8 cellular contexts compared by ENCODE assay signal in genomic region chrX:101659601-101660063, GRCh38. TPM values are rescaled to one million over a fixed set of nuclear protein-coding genes. Genes with fewer than 3 reads are reported as not detected.
A peak's percentile ranks its signal among the peaks of the same experiment; 100 is the strongest.
DNase-seq lines count a peak whose midpoint lies in the region; ATAC-seq and TF ChIP-seq lines count a peak whose summit lies in the region.

TSS of gene ARMCX2 (minus strand) at chrX:101659850. CDS start at chrX:101657588, 2,262 bp downstream.

- CTCF ChIA-PET in activated CD8-positive, alpha-beta memory T cell treated with anti-CD3 and anti-CD28 coated beads, Interleukin-2, amount 10 ng/mL, durations not matched to agents 7 days and 5 days (lab: Charles Lee), result no interaction called here

- no peak within 1 kb of the TSS for H3K27ac Mint-ChIP-seq in activated CD8-positive, alpha-beta memory T cell treated with anti-CD3 and anti-CD28 coated beads, Interleukin-2, amount 10 ng/mL, durations not matched to agents 7 days and 5 days
- H3K27ac Mint-ChIP-seq in endodermal cell (peak within 1 kb of the TSS; percentile 85), memory B cell (peak within 1 kb of the TSS; percentile 85)

- H3K9ac ChIP-seq in endodermal cell (ENCODE audit: extremely low read depth, low read length, poor library complexity, severe bottlenecking) (peak within 1 kb of the TSS; percentile 15), subcutaneous abdominal adipose tissue (ENCODE audit: low read length in 5 of 5) (peak within 1 kb of the TSS in 4 of 5 donors; percentile 8 to 71 (median 42))

- peaks cover 14% of the 10 kb centered on the region for H3K27me3 Mint-ChIP-seq in activated CD8-positive, alpha-beta memory T cell treated with anti-CD3 and anti-CD28 coated beads, Interleukin-2, amount 10 ng/mL, durations not matched to agents 7 days and 5 days
- no peaks in the 10 kb centered on the region for H3K27me3 Mint-ChIP-seq in endodermal cell (ENCODE audit: insufficient read depth)
- peaks cover 8% of the 10 kb centered on the region for H3K27me3 Mint-ChIP-seq in memory B cell

- peak within 1 kb of the TSS; percentile 71 for H3K4me3 Mint-ChIP-seq in activated CD8-positive, alpha-beta memory T cell treated with anti-CD3 and anti-CD28 coated beads, Interleukin-2, amount 10 ng/mL, durations not matched to agents 7 days and 5 days
- H3K4me3 Mint-ChIP-seq in endodermal cell, result peak within 1 kb of the TSS; percentile 80
- peak within 1 kb of the TSS; percentile 92 for H3K4me3 Mint-ChIP-seq in memory B cell

- DNase-seq in activated CD8-positive, alpha-beta memory T cell treated with anti-CD3 and anti-CD28 coated beads, Interleukin-2, amount 10 ng/mL, durations not matched to agents 7 days and 5 days, result no peak
- DNase-seq in activated CD8-positive, alpha-beta memory T cell treated with anti-CD3 and anti-CD28 coated beads for 24 hours, result no peak
- DNase-seq in SHP77 treated with DMSO at 0.1 percent for 48 hours (lab: John Stamatoyannopoulos, UW) (peak; percentile 1), endodermal cell (peak; percentile 75), memory B cell (ENCODE audit: low spot score in 2 of 2) (no peak), activated gamma-delta T cell treated with Interleukin-2 at 50 U/mL for 16 hours (no peak)

- H3K36me3 Mint-ChIP-seq in activated CD8-positive, alpha-beta memory T cell treated with anti-CD3 and anti-CD28 coated beads, Interleukin-2, amount 10 ng/mL, durations not matched to agents 7 days and 5 days, result no peaks in the 10 kb centered on the region
- H3K36me3 Mint-ChIP-seq in endodermal cell (ENCODE audit: low read depth) (peaks cover 10% of the 10 kb centered on the region), memory B cell (peaks cover 2% of the 10 kb centered on the region)

- ATAC-seq in activated CD8-positive, alpha-beta memory T cell treated with anti-CD3 and anti-CD28 coated beads, Interleukin-2, amount 10 ng/mL, durations not matched to agents 7 days and 5 days, result no peak
- ATAC-seq in HG03280 (IDR thresholded peaks at IDR 0.05; ENCODE audit: unreplicated experiment) (peak; percentile 74), memory B cell (ENCODE audit: low read depth) (peak; percentile 34)

- peak within 1 kb of the TSS; percentile 88 for H3K4me3 ChIP-seq in endodermal cell (ENCODE audit: low read length)
- peak within 1 kb of the TSS; percentile 72 to 90 (median 78) for H3K4me3 ChIP-seq in subcutaneous abdominal adipose tissue (ENCODE audit: low read depth in 1 of 5, low read length in 5 of 5)

- H3K4me1 Mint-ChIP-seq in activated CD8-positive, alpha-beta memory T cell treated with anti-CD3 and anti-CD28 coated beads, Interleukin-2, amount 10 ng/mL, durations not matched to agents 7 days and 5 days, result peaks cover 8% of the 10 kb centered on the region
- H3K4me1 Mint-ChIP-seq in endodermal cell (peaks cover 1% of the 10 kb centered on the region), memory B cell (peaks cover 9% of the 10 kb centered on the region)

- H3K27me3 ChIP-seq in endodermal cell (ENCODE audit: control insufficient read depth, insufficient read depth, low read length, poor library complexity, severe bottlenecking) (no peaks in the 10 kb centered on the region), subcutaneous abdominal adipose tissue (ENCODE audit: control insufficient read depth in 5 of 5, insufficient read depth in 4 of 5, low read length in 5 of 5) (peaks cover 5 to 19% (median 8%) of the 10 kb centered on the region in 5 donors)

- no peaks in the 10 kb centered on the region for H3K9me3 ChIP-seq in endodermal cell (ENCODE audit: control insufficient read depth, low read length)
- H3K9me3 ChIP-seq in subcutaneous abdominal adipose tissue (ENCODE audit: control insufficient read depth in 5 of 5, low read length in 5 of 5), result no peaks in the 10 kb centered on the region

- H3K4me1 ChIP-seq in endodermal cell (ENCODE audit: control insufficient read depth, insufficient read depth, low read length) (no peaks in the 10 kb centered on the region), subcutaneous abdominal adipose tissue (ENCODE audit: control insufficient read depth in 5 of 5, insufficient read depth in 5 of 5, low read length in 5 of 5) (peaks cover 0 to 12% (median 5%) of the 10 kb centered on the region in 5 donors)

- H3K27ac ChIP-seq in endodermal cell (ENCODE audit: low read depth, low read length) (no peak within 1 kb of the TSS), subcutaneous abdominal adipose tissue (ENCODE audit: low read depth, low read length) (no peak within 1 kb of the TSS)

- H3K9me3 Mint-ChIP-seq in activated CD8-positive, alpha-beta memory T cell treated with anti-CD3 and anti-CD28 coated beads, Interleukin-2, amount 10 ng/mL, durations not matched to agents 7 days and 5 days (ENCODE audit: low read depth), result no peaks in the 10 kb centered on the region
- H3K9me3 Mint-ChIP-seq in endodermal cell (peaks cover 58% of the 10 kb centered on the region), memory B cell (no peaks in the 10 kb centered on the region)

- H3K36me3 ChIP-seq in endodermal cell (ENCODE audit: control insufficient read depth, insufficient read depth, low read length) (peaks cover 5% of the 10 kb centered on the region), subcutaneous abdominal adipose tissue (ENCODE audit: control insufficient read depth in 5 of 5, insufficient read depth in 5 of 5, low read length in 5 of 5) (peaks cover 0 to 11% (median 0%) of the 10 kb centered on the region in 5 donors)

- TF ChIP-seq CTCF in endodermal cell (conservative IDR thresholded peaks at IDR 0.05), result no peak

- 4% methylated on average over 22 of the region's 22 CpGs; no CpG with 5 or more reads in 1 of the 2 experiments for WGBS in endodermal cell (ENCODE audit: insufficient coverage in 1 of 2, insufficient read length in 1 of 2), 2 experiments

RNA-seq across cellular contexts. Expression of gene ARMCX2, which starts in this region (rescaled TPM):
- 1 to 10 TPM; 2.8 to 6.4 TPM for total RNA-seq in activated CD8-positive, alpha-beta memory T cell treated with anti-CD3 and anti-CD28 coated beads, Interleukin-2, amount 10 ng/mL, durations not matched to agents 7 days and 5 days
- total RNA-seq in endodermal cell, result 100 to 1,000 TPM; 142 to 144 TPM
- 94.5 TPM for polyA plus RNA-seq in endodermal cell (2013, experiment 1 of 2)
- polyA plus RNA-seq in endodermal cell (2013, experiment 2 of 2), result 86.9 TPM

Comparison
In these comparisons a context has a peak if more than half of its experiments do, and no peak if none do; other contexts are left out.
1. RNA of gene ARMCX2 (total RNA-seq): 142 to 144 TPM in endodermal cell; 2.8 to 6.4 TPM in activated CD8-positive, alpha-beta memory T cell treated with anti-CD3 and anti-CD28 coated beads, Interleukin-2, amount 10 ng/mL, durations not matched to agents 7 days and 5 days; every median in the first group is over 10 times any median in the second.
2. DNase-seq: peak in SHP77 treated with DMSO at 0.1 percent for 48 hours (single experiment) and endodermal cell (single experiment); none in activated CD8-positive, alpha-beta memory T cell treated with anti-CD3 and anti-CD28 coated beads, Interleukin-2, amount 10 ng/mL, durations not matched to agents 7 days and 5 days (single experiment), activated CD8-positive, alpha-beta memory T cell treated with anti-CD3 and anti-CD28 coated beads for 24 hours (single experiment), memory B cell (0 of 2) and activated gamma-delta T cell treated with Interleukin-2 at 50 U/mL for 16 hours (single experiment).
3. Peak in every context shown above with its lines, with median percentiles within 50 percentile points of each other: H3K4me3 Mint-ChIP-seq.